Comparison of ENCODE assay signal across 20 cellular contexts in the genomic region with DNA sequence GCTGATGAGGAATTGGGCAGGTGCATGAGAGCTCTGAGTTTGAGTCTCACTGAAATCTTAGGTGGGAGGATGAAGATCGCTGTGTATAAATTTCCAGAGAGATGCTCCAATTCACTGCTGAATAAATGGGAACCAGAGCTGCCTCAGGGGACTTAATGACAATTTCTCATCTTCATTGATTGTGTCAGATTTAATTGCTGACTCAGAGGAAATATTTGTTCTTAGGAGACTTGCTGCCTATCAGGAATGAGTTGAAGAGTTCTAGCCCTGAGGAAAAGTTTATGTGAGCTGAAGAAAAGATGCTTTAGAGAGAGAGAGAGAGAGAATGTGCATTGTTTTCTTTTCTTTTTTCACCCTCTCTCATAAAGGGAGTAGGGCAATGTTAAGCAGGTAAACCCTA.
DNase-seq lines count a peak whose midpoint lies in the region; ATAC-seq, FAIRE-seq and TF ChIP-seq lines count a peak whose summit lies in the region.
"Had no signal": no experiment of that assay in that cellular context is flagged by ENCODE, and none has a peak within 500 bp of the region (broad histone marks: within the 10 kb centered on the region; RNA-seq: fewer than 3 reads in every experiment).

No MANE protein-coding gene starts in this region.

- H3F3A ChIP-seq in GM23338 (replicated peaks; ENCODE audit: low read depth) (no peaks in the 10 kb centered on the region), neural progenitor cell (ENCODE audit: low read depth) (no peaks in the 10 kb centered on the region)

- no peak overlapping the region for H2AFZ ChIP-seq in HepG2 (ENCODE audit: low read length)
- H2AFZ ChIP-seq in IMR-90 (replicated peaks; ENCODE audit: low read length, poor library complexity): no peak overlapping the region
- H2AFZ ChIP-seq in GM23338: no peak overlapping the region
- H2AFZ ChIP-seq in neural progenitor cell (replicated peaks): no peak overlapping the region

- H3K27me3 ChIP-seq in HepG2 (ENCODE audit: control insufficient read depth in 1 of 2, insufficient read depth in 2 of 2, low read length in 2 of 2): no peaks in the 10 kb centered on the region
- no peaks in the 10 kb centered on the region for H3K27me3 ChIP-seq in right lobe of liver
- no peaks in the 10 kb centered on the region for H3K27me3 ChIP-seq in IMR-90 (ENCODE audit: control insufficient read depth, insufficient read depth, low read length)
- H3K27me3 ChIP-seq in GM23338 (ENCODE audit: insufficient read depth): no peaks in the 10 kb centered on the region
- H3K27me3 ChIP-seq in neural progenitor cell: no peaks in the 10 kb centered on the region
- H3K27me3 ChIP-seq: BE2C; BLaER1 treated with 17β-estradiol and CSF1 and Interleukin-3, amounts not matched to agents 10 nM and 100 nM had no signal

- H3K9me3 ChIP-seq in HepG2 (ENCODE audit: low read length): no peaks in the 10 kb centered on the region
- H3K9me3 ChIP-seq in right lobe of liver: no peaks in the 10 kb centered on the region
- H3K9me3 ChIP-seq in IMR-90 (ENCODE audit: control insufficient read depth, insufficient read depth, low read length): 0 out of 2 replicates have a peak, but pooled peaks cover 2% of the 10 kb centered on the region
- H3K9me3 ChIP-seq in neural progenitor cell (ENCODE audit: low read depth): no peaks in the 10 kb centered on the region
- H3K9me3 ChIP-seq: BE2C, Caco-2 had no signal

- H4K8ac ChIP-seq in IMR-90 (ENCODE audit: low read depth in 2 of 2, low read length in 2 of 2): no peak overlapping the region

- H2BK15ac ChIP-seq in IMR-90 (ENCODE audit: low read depth, low read length): no peak overlapping the region

- no peak for FAIRE-seq in HepG2 (lab: Jason Lieb, UNC)
- FAIRE-seq: D721Med, G401.6, GM12891 had no signal

- H3K9me1 ChIP-seq in IMR-90 (ENCODE audit: insufficient read depth, low read length): no peaks in the 10 kb centered on the region

- no peak for TF ChIP-seq EP300 in HepG2 (IDR thresholded peaks at IDR 0.05; ENCODE audit: low read depth in 2 of 2, low read length in 2 of 2)
- TF ChIP-seq EP300 in HepG2 (CRISPR knock-in tag; IDR thresholded peaks at IDR 0.05; ENCODE audit: borderline replicate concordance): no peak

- ATAC-seq in HepG2: no peak
- ATAC-seq in right lobe of liver: no peak
- no peak for ATAC-seq in IMR-90 (ENCODE audit: low read depth)
- no peak for ATAC-seq in GM23338
- ATAC-seq: CD8-positive, alpha-beta T cell had no signal

- H3K27ac ChIP-seq in HepG2 (ENCODE audit: extremely low read length, insufficient read depth, low read length): no peak overlapping the region
- H3K27ac ChIP-seq in right lobe of liver: no peak overlapping the region
- H3K27ac ChIP-seq in IMR-90 (ENCODE audit: insufficient read depth, low read length): no peak overlapping the region
- no peak overlapping the region for H3K27ac ChIP-seq in GM23338 (ENCODE audit: low read depth)
- H3K27ac ChIP-seq in neural progenitor cell: no peak overlapping the region
- H3K27ac ChIP-seq: 22Rv1, C4-2B had no signal

- DNase-seq in HepG2 (ENCODE audit: low spot score) (no peak), right lobe of liver (no peak), IMR-90 (no peak), neural crest cell (ENCODE audit: low read depth, low spot score) (no peak), GM23338 (ENCODE audit: low spot score) (no peak), neural progenitor cell (ENCODE audit: low spot score) (no peak)
- DNase-seq: ACHN; BE2C; Caco-2; Calu3; CD4-positive, alpha-beta T cell; CD8-positive, alpha-beta T cell; DMS79 treated with DMSO at 0.1 percent for 48 hours; GF-D8 had no signal

- H3K9me2 ChIP-seq in GM23338 (ENCODE audit: insufficient read depth): no peaks in the 10 kb centered on the region; the same call in 1 of the 2 replicates

- H3K56ac ChIP-seq in IMR-90 (ENCODE audit: extremely low read depth, insufficient read depth, low read length): no peak overlapping the region

- no peaks in the 10 kb centered on the region for H3K79me1 ChIP-seq in IMR-90 (ENCODE audit: low read depth in 1 of 2, low read length in 2 of 2)

- H3K4me3 ChIP-seq in HepG2 (replicated peaks in 1 of 3; ENCODE audit: insufficient read depth in 1 of 3, low read depth in 2 of 3, low read length in 3 of 3): no peak overlapping the region
- H3K4me3 ChIP-seq in right lobe of liver: no peak overlapping the region
- no peak overlapping the region for H3K4me3 ChIP-seq in IMR-90 (ENCODE audit: insufficient read depth, low read depth, low read length)
- no peak overlapping the region for H3K4me3 ChIP-seq in GM23338
- no peak overlapping the region for H3K4me3 ChIP-seq in neural progenitor cell

- H4K5ac ChIP-seq in IMR-90 (ENCODE audit: low read depth, low read length): no peak overlapping the region

- peaks cover 6% of the 10 kb centered on the region for H3K9me3 Mint-ChIP-seq in neural crest cell
- H3K9me3 Mint-ChIP-seq in GM23338: peaks cover 7% of the 10 kb centered on the region; the same call in 2 of the 3 replicates
- H3K9me3 Mint-ChIP-seq in neural progenitor cell: peaks cover 8% of the 10 kb centered on the region

- no peak overlapping the region for H3K4ac ChIP-seq in IMR-90 (ENCODE audit: low read depth, low read length)

- H2AK9ac ChIP-seq in IMR-90 (replicated peaks; ENCODE audit: low read depth, low read length, poor library complexity): no peak overlapping the region

- TF ChIP-seq CTCF in HepG2 (CRISPR knock-in tag; IDR thresholded peaks at IDR 0.05): no peak
- TF ChIP-seq CTCF in right lobe of liver (IDR thresholded peaks at IDR 0.05): no peak
- no peak for TF ChIP-seq CTCF in IMR-90 (conservative IDR thresholded peaks at IDR 0.05; ENCODE audit: low read depth, low read length)
- TF ChIP-seq CTCF in neural crest cell (conservative IDR thresholded peaks at IDR 0.05): no peak
- TF ChIP-seq CTCF in GM23338 (conservative IDR thresholded peaks at IDR 0.05; ENCODE audit: low read depth in 2 of 2): no peak
- TF ChIP-seq CTCF in neural progenitor cell (IDR thresholded peaks at IDR 0.05): no peak

- no peak overlapping the region for H4K91ac ChIP-seq in IMR-90 (ENCODE audit: insufficient read depth, low read depth, low read length)

- in situ Hi-C loops in HepG2 (cut with HindIII; ENCODE audit: extremely low pct_ligation_motif_present, low pct_unique_long_range_greater_than_20kb) (no loop called here), IMR-90 (cut with MboI; ENCODE audit: low sequenced_read_pairs) (no loop called here)

- H4K20me1 ChIP-seq in HepG2 (ENCODE audit: insufficient read depth, low read length) (no peaks in the 10 kb centered on the region), IMR-90 (ENCODE audit: insufficient read depth, low read length) (no peaks in the 10 kb centered on the region), GM23338 (replicated peaks; ENCODE audit: insufficient read depth) (no peaks in the 10 kb centered on the region), neural progenitor cell (ENCODE audit: low read depth) (no peaks in the 10 kb centered on the region)
- H4K20me1 ChIP-seq: BLaER1 treated with 17β-estradiol and CSF1 and Interleukin-3, amounts not matched to agents 10 nM and 100 nM had no signal

- POLR2A ChIA-PET in HepG2 (lab: Yijun Ruan, JAX): no interaction called here
- POLR2A ChIA-PET in IMR-90 (lab: Charles Lee; ENCODE audit: unreplicated experiment): no interaction called here

- CTCF ChIA-PET in HepG2 (lab: Yijun Ruan, JAX; ENCODE audit: low intra/inter-chr PET ratio, low total read pairs): no interaction called here
- CTCF ChIA-PET in IMR-90 (lab: Yijun Ruan, JAX): no interaction called here

- no peaks in the 10 kb centered on the region for H3K4me1 ChIP-seq in HepG2 (ENCODE audit: insufficient read depth, low read length)
- H3K4me1 ChIP-seq in right lobe of liver: no peaks in the 10 kb centered on the region
- no peaks in the 10 kb centered on the region for H3K4me1 ChIP-seq in IMR-90 (ENCODE audit: control insufficient read depth, insufficient read depth, low read length)
- H3K4me1 ChIP-seq in GM23338 (ENCODE audit: insufficient read depth): peaks cover 5% of the 10 kb centered on the region; the same call in 1 of the 2 replicates
- H3K4me1 ChIP-seq in neural progenitor cell: no peaks in the 10 kb centered on the region
- H3K4me1 ChIP-seq: BE2C, Caco-2 had no signal

- H3K27me3 Mint-ChIP-seq in neural crest cell (ENCODE audit: low read depth) (no peaks in the 10 kb centered on the region), GM23338 (ENCODE audit: insufficient read depth, low read depth, poor library complexity) (no peaks in the 10 kb centered on the region), neural progenitor cell (ENCODE audit: insufficient read depth, low read depth) (peaks cover 2% of the 10 kb centered on the region)
- H3K27me3 Mint-ChIP-seq: CD4-positive, alpha-beta T cell had no signal

- BruUV-seq in HepG2 (replicated peaks; lab: Mats Ljungman, UMichigan): no TSS peak
- BruUV-seq in IMR-90 (replicated peaks; lab: Mats Ljungman, UMichigan): no TSS peak

- H3K9ac ChIP-seq in HepG2 (ENCODE audit: insufficient read depth, low read depth, low read length): no peak overlapping the region
- no peak overlapping the region for H3K9ac ChIP-seq in IMR-90 (ENCODE audit: low read depth, low read length)
- H3K9ac ChIP-seq in neural progenitor cell: no peak overlapping the region
- H3K9ac ChIP-seq: BLaER1 treated with 17β-estradiol and CSF1 and Interleukin-3, amounts not matched to agents 10 nM and 100 nM had no signal

- 0% methylated on average over 1 of the region's 1 CpG for WGBS in HepG2 (ENCODE audit: low lambda C conversion rate)
- WGBS in right lobe of liver (ENCODE audit: insufficient coverage, low coverage, low lambda C conversion rate, missing lambda C conversion rate): 90% methylated on average over 1 of the region's 1 CpG
- WGBS in IMR-90 (ENCODE audit: extremely low coverage in 2 of 2, insufficient read length in 1 of 2), 2 experiments: 67% methylated on average over 1 of the region's 1 CpG; no CpG with 5 or more reads in 1 of the 2 experiments

- intact Hi-C loops in HepG2 (cut with micrococcal nuclease; ENCODE audit: unreplicated experiment) (no loop called here), right lobe of liver (cut with DNase I) (no loop called here), IMR-90 (cut with micrococcal nuclease) (no loop called here)

- no peak overlapping the region for H3K23ac ChIP-seq in IMR-90 (ENCODE audit: low read depth, low read length)

- H3K4me3 Mint-ChIP-seq in neural crest cell: no peak overlapping the region
- no peak overlapping the region for H3K4me3 Mint-ChIP-seq in GM23338
- H3K4me3 Mint-ChIP-seq in neural progenitor cell: no peak overlapping the region
- H3K4me3 Mint-ChIP-seq: CD4-positive, alpha-beta T cell; CD8-positive, alpha-beta T cell had no signal

- H2AK5ac ChIP-seq in IMR-90 (ENCODE audit: low read depth, low read length): no peak overlapping the region

- dilution Hi-C loops in IMR-90 (cut with HindIII; ENCODE audit: low sequenced_read_pairs, unreplicated experiment): no loop called here

- no peak overlapping the region for H2BK20ac ChIP-seq in IMR-90 (ENCODE audit: low read depth, low read length)

- TF ChIP-seq RAD21 in HepG2 (CRISPR knock-in tag; IDR thresholded peaks at IDR 0.05) (no peak), IMR-90 (IDR thresholded peaks at IDR 0.05; ENCODE audit: low read length) (no peak)

- H2BK120ac ChIP-seq in IMR-90 (ENCODE audit: low read depth, low read length): no peak overlapping the region

- no peak overlapping the region for H3K18ac ChIP-seq in IMR-90 (ENCODE audit: low read depth, low read length)

- H3K4me1 Mint-ChIP-seq in neural crest cell (peaks cover 5% of the 10 kb centered on the region), GM23338 (no peaks in the 10 kb centered on the region; the same call in 2 of the 3 replicates), neural progenitor cell (no peaks in the 10 kb centered on the region)

- H3K4me2 ChIP-seq in HepG2 (ENCODE audit: low read depth, low read length) (no peak overlapping the region), IMR-90 (ENCODE audit: low read depth, low read length) (no peak overlapping the region), GM23338 (no peak overlapping the region), neural progenitor cell (no peak overlapping the region)

- H3K36me3 ChIP-seq in HepG2 (replicated peaks in 1 of 2; ENCODE audit: control insufficient read depth in 1 of 2, insufficient read depth in 2 of 2, low read length in 2 of 2): no peaks in the 10 kb centered on the region
- H3K36me3 ChIP-seq in right lobe of liver: no peaks in the 10 kb centered on the region
- H3K36me3 ChIP-seq in IMR-90 (ENCODE audit: control insufficient read depth, insufficient read depth, low read length): no peaks in the 10 kb centered on the region
- H3K36me3 ChIP-seq in GM23338 (ENCODE audit: insufficient read depth): no peaks in the 10 kb centered on the region
- H3K36me3 ChIP-seq in neural progenitor cell: no peaks in the 10 kb centered on the region
- H3K36me3 ChIP-seq: BE2C had no signal

- TF ChIP-seq POLR2A in HepG2 (IDR thresholded peaks at IDR 0.05; ENCODE audit: insufficient read depth in 1 of 2, low read depth in 2 of 2, low read length in 2 of 2) (no peak), right lobe of liver (IDR thresholded peaks at IDR 0.05) (no peak), IMR-90 (IDR thresholded peaks at IDR 0.05; ENCODE audit: low read depth, low read length) (no peak)

- H3K79me2 ChIP-seq in HepG2 (ENCODE audit: insufficient read depth, low read length) (no peaks in the 10 kb centered on the region), GM23338 (replicated peaks; ENCODE audit: insufficient read depth) (no peaks in the 10 kb centered on the region), neural progenitor cell (ENCODE audit: low read depth) (no peaks in the 10 kb centered on the region)

- H3K14ac ChIP-seq in IMR-90 (replicated peaks; ENCODE audit: low read depth, low read length): no peak overlapping the region

- H3K36me3 Mint-ChIP-seq in neural crest cell (ENCODE audit: low read depth) (no peaks in the 10 kb centered on the region), GM23338 (ENCODE audit: low read depth) (no peaks in the 10 kb centered on the region; the same call in 2 of the 3 replicates), neural progenitor cell (peaks cover 3% of the 10 kb centered on the region)
- H3K36me3 Mint-ChIP-seq: CD8-positive, alpha-beta T cell had no signal

- no peak overlapping the region for H2BK5ac ChIP-seq in IMR-90 (ENCODE audit: low read depth, low read length, poor library complexity, severe bottlenecking)

- H3K27ac Mint-ChIP-seq in neural crest cell (ENCODE audit: unreplicated experiment) (peak overlapping the region; percentile 51), GM23338 (no peak overlapping the region), neural progenitor cell (no peak overlapping the region)
- H3K27ac Mint-ChIP-seq: CD4-positive, alpha-beta T cell; CD8-positive, alpha-beta T cell had no signal
